16 cellular contexts compared by ENCODE assay signal in the genomic region with DNA sequence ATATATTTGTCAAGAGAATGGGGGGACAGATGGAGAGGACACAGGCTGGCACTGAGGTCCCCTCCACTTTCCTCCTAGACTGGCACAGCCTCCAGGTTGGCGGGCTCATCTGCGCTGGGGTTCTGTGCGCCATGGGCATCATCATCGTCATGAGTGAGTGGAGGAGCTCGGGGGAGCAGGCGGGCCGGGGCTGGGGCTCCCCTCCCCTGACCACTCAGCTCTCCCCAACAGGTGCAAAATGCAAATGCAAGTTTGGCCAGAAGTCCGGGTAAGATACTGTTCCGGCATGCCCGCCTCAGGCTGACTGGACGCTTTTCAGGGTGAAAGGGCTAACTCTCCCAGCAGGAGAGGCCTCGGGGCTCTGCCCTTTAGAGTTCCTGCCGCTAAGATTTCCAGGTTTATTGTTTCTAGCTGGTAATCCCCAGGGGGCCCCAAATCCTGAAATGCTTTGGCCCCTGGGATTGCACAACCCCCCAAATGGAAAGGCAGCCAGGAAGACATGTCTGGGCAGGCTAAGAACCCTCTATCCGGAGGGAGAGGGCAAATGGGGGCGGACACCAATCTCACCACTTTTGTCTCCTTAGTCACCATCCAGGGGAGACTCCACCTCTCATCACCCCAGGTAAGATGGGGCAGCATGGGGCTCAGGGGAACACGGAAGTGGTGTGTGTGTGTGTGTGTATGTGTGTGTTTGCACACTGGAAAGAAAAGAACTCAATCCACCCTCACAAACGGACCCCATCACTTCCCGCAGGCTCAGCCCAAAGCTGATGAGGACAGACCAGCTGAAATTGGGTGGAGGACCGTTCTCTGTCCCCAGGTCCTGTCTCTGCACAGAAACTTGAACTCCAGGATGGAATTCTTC. TPM values are rescaled to one million over a fixed set of nuclear protein-coding genes. Genes with fewer than 3 reads are reported as not detected.
DNase-seq lines count a peak whose midpoint lies in the region; ATAC-seq, FAIRE-seq and TF ChIP-seq lines count a peak whose summit lies in the region.
"Had no signal": no experiment of that assay in that cellular context is flagged by ENCODE, and none has a peak within 500 bp of the region (broad histone marks: within the 10 kb centered on the region; RNA-seq: fewer than 3 reads in every experiment).

No MANE protein-coding gene starts in this region.

- FAIRE-seq in GM12892 (lab: Jason Lieb, UNC), result no peak

- POLR2A ChIA-PET in WTC11 (lab: Charles Lee), result no interaction called here
- POLR2A ChIA-PET in A673 (lab: Charles Lee; ENCODE audit: low non-redundant PET), result no interaction called here

- no peak overlapping the region for H3K4me3 ChIP-seq in H7 (ENCODE audit: insufficient read depth, low read depth, low read length)
- no peak overlapping the region for H3K4me3 ChIP-seq in fibroblast of mammary gland (ENCODE audit: control insufficient read depth, low read depth, low read length)
- no peak overlapping the region for H3K4me3 ChIP-seq in A673 (ENCODE audit: low read depth, low read length, poor library complexity, severe bottlenecking)

- H3K4me1 Mint-ChIP-seq in WTC11, result peaks cover 35% of the 10 kb centered on the region
- peaks cover 43% of the 10 kb centered on the region for H3K4me1 Mint-ChIP-seq in stimulated activated memory B cell treated with anti-CD40 and anti-IgM and Interleukin-4, amounts not matched to agents 10 μg/mL and 1 μg/mL and 100 μg/mL, for 72 hours

- no peak overlapping the region for H3K27ac Mint-ChIP-seq in WTC11
- H3K27ac Mint-ChIP-seq in stimulated activated memory B cell treated with anti-CD40 and anti-IgM and Interleukin-4, amounts not matched to agents 10 μg/mL and 1 μg/mL and 100 μg/mL, for 72 hours, result peak overlapping the region; percentile 88
- H3K27ac Mint-ChIP-seq: activated CD4-positive, alpha-beta memory T cell treated with anti-CD3 and anti-CD28 coated beads, Interleukin-2, amount 10 ng/mL, durations not matched to agents 7 days and 5 days; activated naive CD4-positive, alpha-beta T cell treated with anti-CD3 and anti-CD28 coated beads for 36 hours; nephron progenitor cell; T-helper 1 cell treated with Interleukin-12 subunit alpha and Interleukin-12 subunit beta and Interleukin-4 antibody, amounts not matched to agents 30 μg/mL and 1 μg/mL, for 36 hours had no signal

- H3K27me3 ChIP-seq in H7 (ENCODE audit: control insufficient read depth, insufficient read depth, low read length) (no peaks in the 10 kb centered on the region), A673 (replicated peaks; ENCODE audit: insufficient read depth, low read depth, low read length, poor library complexity) (no peaks in the 10 kb centered on the region)

- DNase-seq in H7 (peak; percentile 75), WTC11 (ENCODE audit: low spot score) (no peak), fibroblast of mammary gland (ENCODE audit: low read depth) (peak; percentile 29), GM12892 (ENCODE audit: insufficient read length) (no peak), A673 (ENCODE audit: low spot score) (no peak), UCSD-AML1 (lab: John Stamatoyannopoulos, UW; ENCODE audit: unreplicated experiment) (no peak)
- no peak for DNase-seq in activated naive CD4-positive, alpha-beta T cell treated with Interleukin-2 at 50 U/mL for 16 hours
- DNase-seq: activated CD4-positive, alpha-beta memory T cell treated with anti-CD3 and anti-CD28 coated beads, Interleukin-2, amount 10 ng/mL, durations not matched to agents 7 days and 5 days; activated naive CD4-positive, alpha-beta T cell treated with anti-CD3 and anti-CD28 coated beads for 36 hours; CD8-positive, alpha-beta memory T cell; nephron progenitor cell; OCI-M1 had no signal

- BruUV-seq in A673 (replicated peaks; lab: Mats Ljungman, UMichigan), result no TSS peak

- TF ChIP-seq CTCF in WTC11 (IDR thresholded peaks at IDR 0.05), result no peak
- TF ChIP-seq CTCF in fibroblast of mammary gland (conservative IDR thresholded peaks at IDR 0.05; ENCODE audit: control insufficient read depth, insufficient read depth, low read depth, low read length), result no peak
- no peak for TF ChIP-seq CTCF in A673 (conservative IDR thresholded peaks at IDR 0.05; ENCODE audit: low read depth, low read length)

- no peak overlapping the region for H3K4me3 Mint-ChIP-seq in WTC11
- no peak overlapping the region for H3K4me3 Mint-ChIP-seq in stimulated activated memory B cell treated with anti-CD40 and anti-IgM and Interleukin-4, amounts not matched to agents 10 μg/mL and 1 μg/mL and 100 μg/mL, for 72 hours
- H3K4me3 Mint-ChIP-seq: nephron progenitor cell had no signal

- H3K27ac ChIP-seq in A673 (ENCODE audit: low read depth, low read length, poor library complexity, severe bottlenecking), result no peak overlapping the region

- peaks cover 4% of the 10 kb centered on the region for H3K27me3 Mint-ChIP-seq in WTC11 (ENCODE audit: low read depth)
- no peaks in the 10 kb centered on the region for H3K27me3 Mint-ChIP-seq in stimulated activated memory B cell treated with anti-CD40 and anti-IgM and Interleukin-4, amounts not matched to agents 10 μg/mL and 1 μg/mL and 100 μg/mL, for 72 hours
- H3K27me3 Mint-ChIP-seq: activated CD4-positive, alpha-beta memory T cell treated with anti-CD3 and anti-CD28 coated beads, Interleukin-2, amount 10 ng/mL, durations not matched to agents 7 days and 5 days had no signal

- peaks cover 11% of the 10 kb centered on the region for H3K4me1 ChIP-seq in A673 (ENCODE audit: insufficient read depth, low read length, poor library complexity, severe bottlenecking)

- intact Hi-C loops in A673 (cut with micrococcal nuclease; ENCODE audit: unreplicated experiment), result no loop called here

- H3K9me3 Mint-ChIP-seq in WTC11, result no peaks in the 10 kb centered on the region
- H3K9me3 Mint-ChIP-seq in stimulated activated memory B cell treated with anti-CD40 and anti-IgM and Interleukin-4, amounts not matched to agents 10 μg/mL and 1 μg/mL and 100 μg/mL, for 72 hours, result no peaks in the 10 kb centered on the region
- H3K9me3 Mint-ChIP-seq: activated CD4-positive, alpha-beta memory T cell treated with anti-CD3 and anti-CD28 coated beads, Interleukin-2, amount 10 ng/mL, durations not matched to agents 7 days and 5 days; activated naive CD4-positive, alpha-beta T cell treated with anti-CD3 and anti-CD28 coated beads for 36 hours; CD8-positive, alpha-beta memory T cell; nephron progenitor cell; T-helper 1 cell treated with Interleukin-12 subunit alpha and Interleukin-12 subunit beta and Interleukin-4 antibody, amounts not matched to agents 30 μg/mL and 1 μg/mL, for 36 hours had no signal

- H3K36me3 ChIP-seq in H7 (replicated peaks; ENCODE audit: control insufficient read depth, insufficient read depth, low read length) (no peaks in the 10 kb centered on the region), A673 (ENCODE audit: insufficient read depth, low read length, poor library complexity, severe bottlenecking) (no peaks in the 10 kb centered on the region)

- CTCF ChIA-PET in WTC11 (lab: Charles Lee) (interaction anchor here (0.8 to 5.8 kb wide), 5 partner anchors 8 to 78 kb away, joined by 3 to 46 read pairs (median 4); partner anchors contain the start of gene FXYD3), A673 (lab: Charles Lee) (no interaction called here)

- no peaks in the 10 kb centered on the region for H3K36me3 Mint-ChIP-seq in WTC11
- no peaks in the 10 kb centered on the region for H3K36me3 Mint-ChIP-seq in stimulated activated memory B cell treated with anti-CD40 and anti-IgM and Interleukin-4, amounts not matched to agents 10 μg/mL and 1 μg/mL and 100 μg/mL, for 72 hours
- H3K36me3 Mint-ChIP-seq: CD8-positive, alpha-beta memory T cell had no signal

- no peak for TF ChIP-seq POLR2A in GM12892 (IDR thresholded peaks at IDR 0.05; ENCODE audit: low read depth, low read length)

- H3K9me3 ChIP-seq in A673 (ENCODE audit: low read depth, low read length, poor library complexity, severe bottlenecking), result no peaks in the 10 kb centered on the region

- no peak for ATAC-seq in WTC11
- no peak for ATAC-seq in stimulated activated memory B cell treated with anti-CD40 and anti-IgM and Interleukin-4, amounts not matched to agents 10 μg/mL and 1 μg/mL and 100 μg/mL, for 72 hours

TF ChIP-seq in WTC11, 78 proteins besides CTCF, POLR2A, EP300 and RAD21:
- TF ChIP-seq ZNF423 (CRISPR knock-in tag; IDR thresholded peaks at IDR 0.05) (peak; percentile 16; the same call in 1 of the 2 replicates), TCF7 (CRISPR knock-in tag; IDR thresholded peaks at IDR 0.05; ENCODE audit: low read depth) (no peak)

RNA-seq across cellular contexts. Expression of gene FXYD3, which starts 7.3 kb away (rescaled TPM):
- not detected in 2 replicates for total RNA-seq in H7 (2014; rRNA removed; shearing (Covaris generic))
- total RNA-seq in WTC11 (2021) (1.0 to 1.8 TPM (median 1.2 TPM) in 3 replicates), A673 (2021) (not detected in 2 replicates)
- not detected for polyA plus RNA-seq in GM12892 (2012; ENCODE audit: missing spikeins)
- total RNA-seq: activated CD4-positive, alpha-beta memory T cell treated with anti-CD3 and anti-CD28 coated beads, Interleukin-2, amount 10 ng/mL, durations not matched to agents 7 days and 5 days; activated naive CD4-positive, alpha-beta T cell treated with anti-CD3 and anti-CD28 coated beads for 36 hours; CD8-positive, alpha-beta memory T cell; chondrocyte had no signal
- polyA plus RNA-seq: CD8-positive, alpha-beta memory T cell had no signal

RNA-seq across cellular contexts. Expression of gene LGI4, which starts 11.9 kb away (rescaled TPM):
- total RNA-seq in H7 (2014; rRNA removed; shearing (Covaris generic)), result 2.9 and 10.4 TPM in 2 replicates
- 14.2 to 15.7 TPM (median 15.1 TPM) in 3 replicates for total RNA-seq in WTC11 (2021)
- not detected for polyA plus RNA-seq in GM12892 (2012; ENCODE audit: missing spikeins)
- not detected in 2 replicates for total RNA-seq in A673 (2021)
- total RNA-seq: kidney epithelial cell had no signal
- polyA plus RNA-seq: CD8-positive, alpha-beta memory T cell had no signal

RNA-seq across cellular contexts. Expression of gene FXYD1, which starts 15.7 kb away (rescaled TPM):
- total RNA-seq in H7 (2014; rRNA removed; shearing (Covaris generic)), result 5.0 and 6.1 TPM in 2 replicates
- 11.3 to 13.4 TPM (median 13.3 TPM) in 3 replicates for total RNA-seq in WTC11 (2021)
- not detected for polyA plus RNA-seq in GM12892 (2012; ENCODE audit: missing spikeins)
- 0.98 TPM in 1 of 2 replicates, not detected in the other for total RNA-seq in A673 (2021)
- total RNA-seq: CD8-positive, alpha-beta memory T cell; kidney epithelial cell had no signal

RNA-seq across cellular contexts. Expression of gene FXYD7, which starts 20.1 kb away (rescaled TPM):
- total RNA-seq in H7 (2014; rRNA removed; shearing (Covaris generic)), result 1.3 and 1.8 TPM in 2 replicates
- total RNA-seq in WTC11 (2021) (16.7 to 16.9 TPM (median 16.9 TPM) in 3 replicates), A673 (2021) (0.56 and 0.85 TPM in 2 replicates)
- polyA plus RNA-seq in GM12892 (2012; ENCODE audit: missing spikeins), result not detected
- total RNA-seq: chondrocyte, kidney epithelial cell had no signal

RNA-seq across cellular contexts. Expression of gene FXYD5, which starts 31.6 kb away (rescaled TPM):
- 101 and 115 TPM in 2 replicates for total RNA-seq in H7 (2014; rRNA removed; shearing (Covaris generic))
- total RNA-seq in WTC11 (2021) (114 to 135 TPM (median 128 TPM) in 3 replicates), A673 (2021) (12.7 and 13.6 TPM in 2 replicates)
- 48.8 TPM for polyA plus RNA-seq in GM12892 (2012; ENCODE audit: missing spikeins)

Comparison
In these comparisons a context has a peak if more than half of its experiments do, and no peak if none do; other contexts are left out.
1. DNase-seq: peak in H7 (single experiment) and fibroblast of mammary gland (single experiment); none in WTC11 (single experiment), GM12892 (single experiment), activated naive CD4-positive, alpha-beta T cell treated with Interleukin-2 at 50 U/mL for 16 hours (single experiment), A673 (single experiment) and UCSD-AML1 (single experiment).